In genomic region chr1:8646189-8646588, GRCh38 we compare ENCODE assay signal across 19 cellular contexts.
"Had no signal": no experiment of that assay in that cellular context is flagged by ENCODE, and none has a peak within 500 bp of the region (broad histone marks: within the 10 kb centered on the region; RNA-seq: fewer than 3 reads in every experiment).

No MANE protein-coding gene starts in this region.

- H3K4me3 ChIP-seq: body of pancreas, tibial artery, uterus had no signal

- H3K9me3 Mint-ChIP-seq: activated CD4-positive, alpha-beta memory T cell treated with anti-CD3 and anti-CD28 coated beads, Interleukin-2, amount 10 ng/mL, durations not matched to agents 7 days and 5 days; activated naive CD8-positive, alpha-beta T cell treated with anti-CD3 and anti-CD28 coated beads, Interleukin-2, amount 10 ng/mL, durations not matched to agents 7 days and 5 days; activated T-helper 17 cell treated with anti-CD3 and anti-CD28 coated beads, Interleukin-2, amount 50 U/mL, for 72 hours; effector memory CD8-positive, alpha-beta T cell; natural killer cell treated with Interleukin-12 subunit alpha and Interleukin-12 subunit beta and Interleukin-15 and Interleukin-18, amount 100 ng/mL, for 72 hours; T-helper 1 cell treated with Interleukin-12 subunit alpha and Interleukin-12 subunit beta and Interleukin-4 antibody, amounts not matched to agents 30 μg/mL and 1 μg/mL, for 36 hours had no signal

- ATAC-seq: activated CD8-positive, alpha-beta memory T cell treated with anti-CD3 and anti-CD28 coated beads, Interleukin-2, amount 10 ng/mL, durations not matched to agents 7 days and 5 days; activated T-helper 17 cell treated with anti-CD3 and anti-CD28 coated beads, Interleukin-2, amount 50 U/mL, for 72 hours; body of pancreas; effector memory CD8-positive, alpha-beta T cell; natural killer cell treated with Interleukin-12 subunit alpha and Interleukin-12 subunit beta and Interleukin-15 and Interleukin-18, amount 100 ng/mL, for 72 hours; stimulated activated naive CD8-positive, alpha-beta T cell treated with anti-CD3 and anti-CD28 coated beads, Interleukin-15, Interleukin-2, amounts not matched to agents 100 U/mL and 50 U/mL, for 24 hours had no signal

- H3K27ac ChIP-seq: body of pancreas, tibial artery, uterus had no signal

- H3K27ac Mint-ChIP-seq: activated CD4-positive, alpha-beta memory T cell treated with anti-CD3 and anti-CD28 coated beads, Interleukin-2, amount 10 ng/mL, durations not matched to agents 7 days and 5 days; activated CD8-positive, alpha-beta memory T cell treated with anti-CD3 and anti-CD28 coated beads, Interleukin-2, amount 10 ng/mL, durations not matched to agents 7 days and 5 days; activated naive CD8-positive, alpha-beta T cell treated with anti-CD3 and anti-CD28 coated beads, Interleukin-2, amount 10 ng/mL, durations not matched to agents 7 days and 5 days; activated T-helper 17 cell treated with anti-CD3 and anti-CD28 coated beads, Interleukin-2, amount 50 U/mL, for 72 hours; effector memory CD8-positive, alpha-beta T cell; T-helper 1 cell treated with Interleukin-12 subunit alpha and Interleukin-12 subunit beta and Interleukin-4 antibody, amounts not matched to agents 30 μg/mL and 1 μg/mL, for 36 hours had no signal

- H3K36me3 Mint-ChIP-seq: natural killer cell treated with Interleukin-12 subunit alpha and Interleukin-12 subunit beta and Interleukin-15 and Interleukin-18, amount 100 ng/mL, for 72 hours had no signal

- H3K4me3 Mint-ChIP-seq: activated CD4-positive, alpha-beta memory T cell treated with anti-CD3 and anti-CD28 coated beads, Interleukin-2, amount 10 ng/mL, durations not matched to agents 7 days and 5 days; activated CD8-positive, alpha-beta memory T cell treated with anti-CD3 and anti-CD28 coated beads, Interleukin-2, amount 10 ng/mL, durations not matched to agents 7 days and 5 days; activated naive CD8-positive, alpha-beta T cell treated with anti-CD3 and anti-CD28 coated beads, Interleukin-2, amount 10 ng/mL, durations not matched to agents 7 days and 5 days; activated T-helper 17 cell treated with anti-CD3 and anti-CD28 coated beads, Interleukin-2, amount 50 U/mL, for 72 hours; effector memory CD8-positive, alpha-beta T cell; natural killer cell treated with Interleukin-12 subunit alpha and Interleukin-12 subunit beta and Interleukin-15 and Interleukin-18, amount 100 ng/mL, for 72 hours; T-helper 1 cell treated with Interleukin-12 subunit alpha and Interleukin-12 subunit beta and Interleukin-4 antibody, amounts not matched to agents 30 μg/mL and 1 μg/mL, for 36 hours had no signal

- H3K27me3 Mint-ChIP-seq: activated CD4-positive, alpha-beta memory T cell treated with anti-CD3 and anti-CD28 coated beads, Interleukin-2, amount 10 ng/mL, durations not matched to agents 7 days and 5 days; activated CD8-positive, alpha-beta memory T cell treated with anti-CD3 and anti-CD28 coated beads, Interleukin-2, amount 10 ng/mL, durations not matched to agents 7 days and 5 days; activated naive CD8-positive, alpha-beta T cell treated with anti-CD3 and anti-CD28 coated beads, Interleukin-2, amount 10 ng/mL, durations not matched to agents 7 days and 5 days; activated T-helper 17 cell treated with anti-CD3 and anti-CD28 coated beads, Interleukin-2, amount 50 U/mL, for 72 hours; effector memory CD8-positive, alpha-beta T cell; natural killer cell treated with Interleukin-12 subunit alpha and Interleukin-12 subunit beta and Interleukin-15 and Interleukin-18, amount 100 ng/mL, for 72 hours had no signal

- H3K4me1 Mint-ChIP-seq: activated T-helper 17 cell treated with anti-CD3 and anti-CD28 coated beads, Interleukin-2, amount 50 U/mL, for 72 hours had no signal

- H3K36me3 ChIP-seq: tibial artery, uterus had no signal

- DNase-seq: activated CD4-positive, alpha-beta memory T cell treated with anti-CD3 and anti-CD28 coated beads, Interleukin-2, amount 10 ng/mL, durations not matched to agents 7 days and 5 days; activated CD4-positive, alpha-beta T cell treated with anti-CD3 and anti-CD28 coated beads for 48 hours; activated CD4-positive, CD25-positive, alpha-beta regulatory T cell; activated CD8-positive, alpha-beta memory T cell treated with anti-CD3 and anti-CD28 coated beads, Interleukin-2, amount 10 ng/mL, durations not matched to agents 7 days and 5 days; activated naive CD4-positive, alpha-beta T cell treated with Interleukin-2 at 50 U/mL for 16 hours; activated naive CD8-positive, alpha-beta T cell treated with anti-CD3 and anti-CD28 coated beads, Interleukin-2, amount 10 ng/mL, durations not matched to agents 7 days and 5 days; amygdala; effector memory CD8-positive, alpha-beta T cell; nucleus accumbens; stimulated activated CD4-positive, alpha-beta T cell treated with anti-CD3 and anti-CD28 coated beads, Interleukin-12 subunit alpha, Interleukin-12 subunit beta, amount 100 ng/mL, for 4 hours; stimulated activated CD4-positive, alpha-beta T cell treated with anti-CD3 and anti-CD28 coated beads, Interleukin-1b, Interleukin-23, amount 100 ng/mL, for 48 hours; stimulated activated naive CD8-positive, alpha-beta T cell treated with anti-CD3 and anti-CD28 coated beads, Interleukin-15, Interleukin-2, amounts not matched to agents 100 U/mL and 50 U/mL, for 24 hours; substantia nigra; tibial artery; uterus had no signal
